ENCODE assay signal across 17 cellular contexts in genomic region chr1:201647094-201647493, GRCh38.
DNase-seq lines count a peak whose midpoint lies in the region; ATAC-seq and TF ChIP-seq lines count a peak whose summit lies in the region.
"Had no signal": no experiment of that assay in that cellular context is flagged by ENCODE, and none has a peak within 500 bp of the region (broad histone marks: within the 10 kb centered on the region; RNA-seq: fewer than 3 reads in every experiment).

No MANE protein-coding gene starts in this region.

- TF ChIP-seq CTCF in heart right ventricle (IDR thresholded peaks at IDR 0.05) (no peak), WTC11 (IDR thresholded peaks at IDR 0.05) (no peak), right atrium auricular region (IDR thresholded peaks at IDR 0.05) (no peak), smooth muscle cell (IDR thresholded peaks at IDR 0.05; ENCODE audit: borderline replicate concordance, insufficient read depth, poor library complexity, severe bottlenecking) (no peak)

- CTCF ChIA-PET in WTC11 (lab: Charles Lee): no interaction called here

- no peak overlapping the region for H2AFZ ChIP-seq in smooth muscle cell (ENCODE audit: low read depth)

- intact Hi-C loops in heart right ventricle (cut with DNase I): loop anchor here in 6 of 10 donors (5.0 to 10.0 kb wide), 8 partner anchors 45 to 85 kb away; no protein-coding TSS in a partner anchor
- intact Hi-C loops in left ventricle myocardium superior (cut with micrococcal nuclease): no loop called here

- H3K9ac ChIP-seq in smooth muscle cell (ENCODE audit: low read depth): no peak overlapping the region

- ATAC-seq in heart right ventricle (no peak), left ventricle myocardium superior (no peak), WTC11 (no peak), HG03342 (IDR thresholded peaks at IDR 0.05; ENCODE audit: unreplicated experiment) (no peak), HG02610 (IDR thresholded peaks at IDR 0.05; ENCODE audit: unreplicated experiment) (no peak)
- ATAC-seq: HepG2 had no signal

- peaks cover 47% of the 10 kb centered on the region for H3K79me2 ChIP-seq in smooth muscle cell (ENCODE audit: low read depth)

- H3K4me1 ChIP-seq in heart right ventricle (peaks cover 16 to 66% (median 47%) of the 10 kb centered on the region in 9 donors), right atrium auricular region (peaks cover 0 to 52% of the 10 kb centered on the region in 2 donors), smooth muscle cell (ENCODE audit: low read depth) (peaks cover 29% of the 10 kb centered on the region)

- peak overlapping the region; percentile 32 to 95 (median 78) for H3K27ac ChIP-seq in heart right ventricle
- H3K27ac ChIP-seq in right atrium auricular region: peak overlapping the region; percentile 48 to 68
- peak overlapping the region; percentile 30 for H3K27ac ChIP-seq in smooth muscle cell (ENCODE audit: low read depth)
- H3K27ac ChIP-seq: colonic mucosa, SJSA1 had no signal

- H3K4me3 Mint-ChIP-seq in WTC11: peak overlapping the region; percentile 79

- H3K27me3 ChIP-seq in heart right ventricle (peaks cover 0 to 17% (median 0%) of the 10 kb centered on the region in 7 donors), right atrium auricular region (no peaks in the 10 kb centered on the region), smooth muscle cell (ENCODE audit: low read depth) (no peaks in the 10 kb centered on the region)
- H3K27me3 ChIP-seq: SJSA1 had no signal

- H3K4me2 ChIP-seq in smooth muscle cell: peak overlapping the region; percentile 90

- H3K27ac Mint-ChIP-seq in WTC11: no peak overlapping the region

- H3F3A ChIP-seq in smooth muscle cell (ENCODE audit: low read depth): peaks cover 18% of the 10 kb centered on the region

- H3K36me3 Mint-ChIP-seq in WTC11: no peaks in the 10 kb centered on the region

- POLR2A ChIA-PET in WTC11 (lab: Charles Lee): no interaction called here

- H3K9me3 ChIP-seq in heart right ventricle (no peaks in the 10 kb centered on the region), right atrium auricular region (no peaks in the 10 kb centered on the region), smooth muscle cell (replicated peaks; ENCODE audit: low read depth) (no peaks in the 10 kb centered on the region)
- H3K9me3 ChIP-seq: colonic mucosa, esophagus squamous epithelium, SJSA1 had no signal

- H3K27me3 Mint-ChIP-seq in WTC11 (ENCODE audit: low read depth): peaks cover 18% of the 10 kb centered on the region

- H3K4me1 Mint-ChIP-seq in WTC11: peaks cover 34% of the 10 kb centered on the region

- H3K4me3 ChIP-seq in heart right ventricle (peak overlapping the region in 8 of 10 donors; percentile 60 to 90 (median 69)), right atrium auricular region (no peak overlapping the region), smooth muscle cell (no peak overlapping the region)

- DNase-seq in heart right ventricle (no peak), left ventricle myocardium superior (no peak), WTC11 (ENCODE audit: low spot score) (no peak), right atrium auricular region (ENCODE audit: low spot score) (no peak), smooth muscle cell (lab: John Stamatoyannopoulos, UW; ENCODE audit: unreplicated experiment) (no peak), COLO829 (ENCODE audit: low spot score) (no peak)
- DNase-seq: activated T-cell treated with anti-CD3 and anti-CD28 coated beads, Interleukin-2, amount 50 U/mL, for 1 hour; AML-193; colonic mucosa; DMS79; esophagus squamous epithelium; MV-4-11; stimulated activated naive CD4-positive, alpha-beta T cell had no signal

- H3K36me3 ChIP-seq in heart right ventricle (peaks cover 0 to 21% (median 0%) of the 10 kb centered on the region in 9 donors), right atrium auricular region (no peaks in the 10 kb centered on the region), smooth muscle cell (ENCODE audit: low read depth) (no peaks in the 10 kb centered on the region)
- H3K36me3 ChIP-seq: colonic mucosa, esophagus squamous epithelium had no signal

- peaks cover 61% of the 10 kb centered on the region for H4K20me1 ChIP-seq in smooth muscle cell (ENCODE audit: low read depth)

- no peaks in the 10 kb centered on the region for H3K9me3 Mint-ChIP-seq in WTC11

TF ChIP-seq in WTC11, 78 proteins besides CTCF, POLR2A, EP300 and RAD21:
- TF ChIP-seq JAZF1 (CRISPR knock-in tag; IDR thresholded peaks at IDR 0.05) (no peak), E2F4 (CRISPR knock-in tag; IDR thresholded peaks at IDR 0.05; ENCODE audit: borderline replicate concordance, low read depth) (no peak)

Comparison
In these comparisons a context has a peak if more than half of its experiments do, and no peak if none do; other contexts are left out.
1. H3K4me3 ChIP-seq: peak in heart right ventricle (8 of 10); none in right atrium auricular region (0 of 2) and smooth muscle cell (single experiment).
2. Peak in every context shown above with its lines, with median percentiles within 50 percentile points of each other: H3K27ac ChIP-seq.